9 cellular contexts compared by ENCODE assay signal in genomic region chr16:9297437-9298113, GRCh38.
DNase-seq lines count a peak whose midpoint lies in the region; ATAC-seq, FAIRE-seq and TF ChIP-seq lines count a peak whose summit lies in the region.
"Had no signal": no experiment of that assay in that cellular context is flagged by ENCODE, and none has a peak within 500 bp of the region (broad histone marks: within the 10 kb centered on the region; RNA-seq: fewer than 3 reads in every experiment).

No MANE protein-coding gene starts in this region.

- no peak for ATAC-seq in activated naive CD8-positive, alpha-beta T cell treated with anti-CD3 and anti-CD28 coated beads, Interleukin-2, amount 50 U/mL, for 24 hours
- ATAC-seq in sciatic nerve: no peak

- intact Hi-C loops in sciatic nerve (cut with DNase I): no loop called here

- no peaks in the 10 kb centered on the region for H3K36me3 Mint-ChIP-seq in activated naive CD8-positive, alpha-beta T cell treated with anti-CD3 and anti-CD28 coated beads, Interleukin-2, amount 50 U/mL, for 24 hours (ENCODE audit: low read depth)
- H3K36me3 Mint-ChIP-seq in immature natural killer cell: no peaks in the 10 kb centered on the region
- H3K36me3 Mint-ChIP-seq in activated CD4-positive, alpha-beta T cell treated with anti-CD3 and anti-CD28 coated beads, Interleukin-2, amount 10 ng/mL, durations not matched to agents 7 days and 5 days (ENCODE audit: low read depth): no peaks in the 10 kb centered on the region
- H3K36me3 Mint-ChIP-seq: activated naive CD8-positive, alpha-beta T cell treated with anti-CD3 and anti-CD28 coated beads, Interleukin-2, amount 10 ng/mL, durations not matched to agents 7 days and 5 days had no signal

- no peak overlapping the region for H3K4me3 Mint-ChIP-seq in activated naive CD8-positive, alpha-beta T cell treated with anti-CD3 and anti-CD28 coated beads, Interleukin-2, amount 50 U/mL, for 24 hours
- H3K4me3 Mint-ChIP-seq in immature natural killer cell: no peak overlapping the region
- no peak overlapping the region for H3K4me3 Mint-ChIP-seq in activated CD4-positive, alpha-beta T cell treated with anti-CD3 and anti-CD28 coated beads, Interleukin-2, amount 10 ng/mL, durations not matched to agents 7 days and 5 days
- H3K4me3 Mint-ChIP-seq: activated naive CD8-positive, alpha-beta T cell treated with anti-CD3 and anti-CD28 coated beads, Interleukin-2, amount 10 ng/mL, durations not matched to agents 7 days and 5 days had no signal

- H3K4me1 Mint-ChIP-seq in activated naive CD8-positive, alpha-beta T cell treated with anti-CD3 and anti-CD28 coated beads, Interleukin-2, amount 50 U/mL, for 24 hours: no peaks in the 10 kb centered on the region
- peaks cover 0 to 2% of the 10 kb centered on the region in 2 donors for H3K4me1 Mint-ChIP-seq in immature natural killer cell
- no peaks in the 10 kb centered on the region for H3K4me1 Mint-ChIP-seq in activated CD4-positive, alpha-beta T cell treated with anti-CD3 and anti-CD28 coated beads, Interleukin-2, amount 10 ng/mL, durations not matched to agents 7 days and 5 days
- H3K4me1 Mint-ChIP-seq: activated naive CD8-positive, alpha-beta T cell treated with anti-CD3 and anti-CD28 coated beads, Interleukin-2, amount 10 ng/mL, durations not matched to agents 7 days and 5 days had no signal

- POLR2A ChIA-PET in activated CD4-positive, alpha-beta T cell treated with anti-CD3 and anti-CD28 coated beads, Interleukin-2, amount 10 ng/mL, durations not matched to agents 7 days and 5 days (lab: Charles Lee): no interaction called here

- H3K9me3 Mint-ChIP-seq in activated naive CD8-positive, alpha-beta T cell treated with anti-CD3 and anti-CD28 coated beads, Interleukin-2, amount 50 U/mL, for 24 hours: peaks cover 5% of the 10 kb centered on the region
- H3K9me3 Mint-ChIP-seq in immature natural killer cell: peaks cover 0 to 6% (median 0%) of the 10 kb centered on the region in 6 donors
- no peaks in the 10 kb centered on the region for H3K9me3 Mint-ChIP-seq in activated CD4-positive, alpha-beta T cell treated with anti-CD3 and anti-CD28 coated beads, Interleukin-2, amount 10 ng/mL, durations not matched to agents 7 days and 5 days
- H3K9me3 Mint-ChIP-seq: activated naive CD8-positive, alpha-beta T cell treated with anti-CD3 and anti-CD28 coated beads, Interleukin-2, amount 10 ng/mL, durations not matched to agents 7 days and 5 days had no signal

- no peaks in the 10 kb centered on the region for H3K27me3 Mint-ChIP-seq in activated naive CD8-positive, alpha-beta T cell treated with anti-CD3 and anti-CD28 coated beads, Interleukin-2, amount 50 U/mL, for 24 hours
- H3K27me3 Mint-ChIP-seq in immature natural killer cell (ENCODE audit: low read depth in 3 of 3): peaks cover 2 to 4% (median 3%) of the 10 kb centered on the region in 3 donors
- H3K27me3 Mint-ChIP-seq in activated CD4-positive, alpha-beta T cell treated with anti-CD3 and anti-CD28 coated beads, Interleukin-2, amount 10 ng/mL, durations not matched to agents 7 days and 5 days: no peaks in the 10 kb centered on the region
- H3K27me3 Mint-ChIP-seq: activated naive CD8-positive, alpha-beta T cell treated with anti-CD3 and anti-CD28 coated beads, Interleukin-2, amount 10 ng/mL, durations not matched to agents 7 days and 5 days had no signal

- DNase-seq in AG09309 (ENCODE audit: low read depth) (no peak), H4 (ENCODE audit: low spot score) (peak; percentile 62), left kidney (ENCODE audit: low read depth, low spot score) (peak; percentile 70), sciatic nerve (ENCODE audit: low spot score) (no peak), GM12891 (ENCODE audit: insufficient read length, low spot score) (no peak), immature natural killer cell (no peak)
- peak; percentile 11 for DNase-seq in activated naive CD8-positive, alpha-beta T cell treated with anti-CD3 and anti-CD28 coated beads, Interleukin-2, amount 50 U/mL, for 24 hours
- DNase-seq in activated CD4-positive, alpha-beta T cell treated with anti-CD3 and anti-CD28 coated beads, Interleukin-2, amount 10 ng/mL, durations not matched to agents 7 days and 5 days: no peak
- DNase-seq: activated naive CD8-positive, alpha-beta T cell treated with anti-CD3 and anti-CD28 coated beads, Interleukin-2, amount 10 ng/mL, durations not matched to agents 7 days and 5 days had no signal

- no peak overlapping the region for H3K4me3 ChIP-seq in AG09309 (ENCODE audit: control insufficient read depth, low read depth, low read length)

- no peak for TF ChIP-seq POLR2A in GM12891 (IDR thresholded peaks at IDR 0.05; ENCODE audit: low read depth, low read length)

- no peak for FAIRE-seq in GM12891 (lab: Jason Lieb, UNC)

- CTCF ChIA-PET in activated CD4-positive, alpha-beta T cell treated with anti-CD3 and anti-CD28 coated beads, Interleukin-2, amount 10 ng/mL, durations not matched to agents 7 days and 5 days (lab: Charles Lee): no interaction called here

- TF ChIP-seq CTCF in AG09309 (IDR thresholded peaks at IDR 0.05; ENCODE audit: control insufficient read depth, insufficient read depth, low read depth, low read length, missing control alignments): peak; percentile 45

- no peak overlapping the region for H3K27ac Mint-ChIP-seq in activated naive CD8-positive, alpha-beta T cell treated with anti-CD3 and anti-CD28 coated beads, Interleukin-2, amount 50 U/mL, for 24 hours
- H3K27ac Mint-ChIP-seq in immature natural killer cell: no peak overlapping the region
- no peak overlapping the region for H3K27ac Mint-ChIP-seq in activated CD4-positive, alpha-beta T cell treated with anti-CD3 and anti-CD28 coated beads, Interleukin-2, amount 10 ng/mL, durations not matched to agents 7 days and 5 days
- H3K27ac Mint-ChIP-seq: activated naive CD8-positive, alpha-beta T cell treated with anti-CD3 and anti-CD28 coated beads, Interleukin-2, amount 10 ng/mL, durations not matched to agents 7 days and 5 days had no signal

TF ChIP-seq in GM12891, 5 proteins besides CTCF, POLR2A, EP300 and RAD21:
- TF ChIP-seq SPI1 (IDR thresholded peaks at IDR 0.05; ENCODE audit: low read depth, low read length): no peak
- no peak for TF ChIP-seq POLR2AphosphoS5 (IDR thresholded peaks at IDR 0.05; ENCODE audit: low read depth, low read length)
- no peak for TF ChIP-seq POU2F2 (IDR thresholded peaks at IDR 0.05; ENCODE audit: low read depth, low read length)
- TF ChIP-seq PAX5 (IDR thresholded peaks at IDR 0.05; ENCODE audit: insufficient read depth, low read length, severe bottlenecking): no peak

Comparison
In these comparisons a context has a peak if more than half of its experiments do, and no peak if none do; other contexts are left out.
1. DNase-seq: peak in H4 (single experiment), activated naive CD8-positive, alpha-beta T cell treated with anti-CD3 and anti-CD28 coated beads, Interleukin-2, amount 50 U/mL, for 24 hours (single experiment) and left kidney (single experiment); none in AG09309 (single experiment), sciatic nerve (single experiment), GM12891 (single experiment), immature natural killer cell (0 of 3) and activated CD4-positive, alpha-beta T cell treated with anti-CD3 and anti-CD28 coated beads, Interleukin-2, amount 10 ng/mL, durations not matched to agents 7 days and 5 days (single experiment).